Comparison of ENCODE assay signal across 10 cellular contexts in genomic region chr6:2760882-2761842, GRCh38. TPM values are rescaled to one million over a fixed set of nuclear protein-coding genes. Genes with fewer than 3 reads are reported as not detected.
DNase-seq lines count a peak whose midpoint lies in the region; ATAC-seq, FAIRE-seq and TF ChIP-seq lines count a peak whose summit lies in the region.
"Had no signal": no experiment of that assay in that cellular context is flagged by ENCODE, and none has a peak within 500 bp of the region (broad histone marks: within the 10 kb centered on the region; RNA-seq: fewer than 3 reads in every experiment).

No MANE protein-coding gene starts in this region.

- no peak overlapping the region for H4K91ac ChIP-seq in mesenchymal stem cell (ENCODE audit: low read length)

- H3K18ac ChIP-seq in mesenchymal stem cell (ENCODE audit: low read depth in 1 of 2, low read length in 2 of 2), result no peak overlapping the region

- peak; percentile 36 for FAIRE-seq in GM18507 (lab: Jason Lieb, UNC)
- FAIRE-seq: G401.6 had no signal

- no peaks in the 10 kb centered on the region for H3K9me3 ChIP-seq in A673 (ENCODE audit: low read depth, low read length, poor library complexity, severe bottlenecking)
- H3K9me3 ChIP-seq in mesenchymal stem cell (ENCODE audit: control insufficient read depth, low read length), result no peaks in the 10 kb centered on the region

- H3K79me1 ChIP-seq in mesenchymal stem cell (replicated peaks; ENCODE audit: low read length, poor library complexity, severe bottlenecking), result peaks cover 2% of the 10 kb centered on the region

- H3K36me3 ChIP-seq in A673 (ENCODE audit: insufficient read depth, low read length, poor library complexity, severe bottlenecking) (no peaks in the 10 kb centered on the region), mesenchymal stem cell (ENCODE audit: control insufficient read depth in 1 of 2, insufficient read depth in 2 of 2, low read depth in 1 of 2, low read length in 2 of 2) (peaks cover 0 to 6% of the 10 kb centered on the region in 2 experiments)

- intact Hi-C loops in A673 (cut with micrococcal nuclease; ENCODE audit: unreplicated experiment), result no loop called here

- H2BK5ac ChIP-seq in mesenchymal stem cell (ENCODE audit: low read depth, low read length, poor library complexity, severe bottlenecking), result no peak overlapping the region

- no peak overlapping the region for H2BK15ac ChIP-seq in mesenchymal stem cell (ENCODE audit: low read depth, poor library complexity, severe bottlenecking)

- no peak overlapping the region for H2BK12ac ChIP-seq in mesenchymal stem cell (ENCODE audit: low read length in 2 of 2)

- no peak overlapping the region for H4K8ac ChIP-seq in mesenchymal stem cell (ENCODE audit: low read length)

- WGBS in mesenchymal stem cell, result 94% methylated on average over 7 of the region's 8 CpGs

- no peak overlapping the region for H2AFZ ChIP-seq in mesenchymal stem cell (ENCODE audit: low read depth, low read length)

- POLR2A ChIA-PET in A673 (lab: Charles Lee; ENCODE audit: low non-redundant PET), result no interaction called here

- no peak overlapping the region for H3K4me2 ChIP-seq in mesenchymal stem cell (ENCODE audit: low read length, poor library complexity, severe bottlenecking)

- H3K4me1 ChIP-seq in A673 (ENCODE audit: insufficient read depth, low read length, poor library complexity, severe bottlenecking) (peaks cover 4% of the 10 kb centered on the region), foreskin keratinocyte (no peaks in the 10 kb centered on the region), mesenchymal stem cell (ENCODE audit: control insufficient read depth, insufficient read depth, low read depth, low read length) (peaks cover 3% of the 10 kb centered on the region)

- H3K27me3 ChIP-seq in A673 (replicated peaks; ENCODE audit: insufficient read depth, low read depth, low read length, poor library complexity), result no peaks in the 10 kb centered on the region
- no peaks in the 10 kb centered on the region for H3K27me3 ChIP-seq in foreskin keratinocyte
- no peaks in the 10 kb centered on the region for H3K27me3 ChIP-seq in mesenchymal stem cell (ENCODE audit: control insufficient read depth in 1 of 2, insufficient read depth in 1 of 2, low read length in 2 of 2)

- no peak for ATAC-seq in foreskin keratinocyte
- no peak for ATAC-seq in HG02571 (IDR thresholded peaks at IDR 0.05; ENCODE audit: unreplicated experiment)
- no peak for ATAC-seq in GM18867 (IDR thresholded peaks at IDR 0.05; ENCODE audit: unreplicated experiment)
- ATAC-seq in HG03439 (IDR thresholded peaks at IDR 0.05; ENCODE audit: unreplicated experiment), result no peak

- H3K27ac ChIP-seq in A673 (ENCODE audit: low read depth, low read length, poor library complexity, severe bottlenecking) (no peak overlapping the region), foreskin keratinocyte (no peak overlapping the region), mesenchymal stem cell (ENCODE audit: low read length, poor library complexity, severe bottlenecking) (no peak overlapping the region)

- no peak overlapping the region for H2AK5ac ChIP-seq in mesenchymal stem cell (ENCODE audit: low read length, severe bottlenecking)

- H3K4me3 ChIP-seq in A673 (ENCODE audit: low read depth, low read length, poor library complexity, severe bottlenecking) (no peak overlapping the region), WI38 (ENCODE audit: low read depth, low read length) (no peak overlapping the region), mesenchymal stem cell (ENCODE audit: insufficient read depth in 1 of 2, low read depth in 1 of 2, low read length in 2 of 2) (no peak overlapping the region)

- no TSS peak for BruUV-seq in A673 (replicated peaks; lab: Mats Ljungman, UMichigan)

- no peak overlapping the region for H3K4ac ChIP-seq in mesenchymal stem cell (ENCODE audit: low read depth in 1 of 2, low read length in 2 of 2)

- no peak overlapping the region for H3K9ac ChIP-seq in mesenchymal stem cell (ENCODE audit: low read length)

- TF ChIP-seq CTCF in A673 (conservative IDR thresholded peaks at IDR 0.05; ENCODE audit: low read depth, low read length) (peak; percentile 56), WI38 (IDR thresholded peaks at IDR 0.05; ENCODE audit: low read depth, low read length) (peak; percentile 25; the same call in 1 of the 2 replicates), foreskin keratinocyte (conservative IDR thresholded peaks at IDR 0.05) (peak; percentile 38)

- DNase-seq in A673 (ENCODE audit: low spot score) (peak; percentile 22), GM18507 (ENCODE audit: extremely low spot score, insufficient read length, low read depth) (no peak), foreskin keratinocyte (peak in 1 of 2 donors; percentile 69), mesenchymal stem cell (no peak)
- DNase-seq: stimulated activated CD4-positive, alpha-beta T cell treated with anti-CD3 and anti-CD28 coated beads, Interleukin-15, amount 100 ng/mL, for 24 hours had no signal

- no peak overlapping the region for H3K14ac ChIP-seq in mesenchymal stem cell (ENCODE audit: low read length in 2 of 2)

- H3K23ac ChIP-seq in mesenchymal stem cell (ENCODE audit: low read length in 2 of 2), result no peak overlapping the region

- H2BK120ac ChIP-seq in mesenchymal stem cell (ENCODE audit: low read depth, low read length), result no peak overlapping the region

- CTCF ChIA-PET in A673 (lab: Charles Lee), result interaction anchor here (1.1 kb wide), 1 partner anchor 23 kb away, joined by 3 read pairs; no protein-coding TSS in a partner anchor

RNA-seq across cellular contexts. Expression of gene WRNIP1, which starts 4.0 kb away (rescaled TPM):
- 48.9 and 49.3 TPM in 2 replicates for total RNA-seq in A673 (2021)
- total RNA-seq in foreskin keratinocyte, result 56.7 and 63.0 TPM in 2 replicates
- polyA plus RNA-seq in foreskin keratinocyte, result 48.0 and 54.4 TPM in 2 replicates
- polyA plus RNA-seq in mesenchymal stem cell (2013, experiment 1 of 2), result 19.5 TPM
- polyA plus RNA-seq in mesenchymal stem cell (2013, experiment 2 of 2), result 21.4 TPM

RNA-seq across cellular contexts. Expression of gene MYLK4, which starts 10.4 kb away (rescaled TPM):
- total RNA-seq in A673 (2021), result 0.13 and 0.39 TPM in 2 replicates
- 0.24 and 0.28 TPM in 2 replicates for total RNA-seq in foreskin keratinocyte
- 0.08 and 0.09 TPM in 2 replicates for polyA plus RNA-seq in foreskin keratinocyte
- 0.23 TPM for polyA plus RNA-seq in mesenchymal stem cell (2013, experiment 1 of 2)
- polyA plus RNA-seq in mesenchymal stem cell (2013, experiment 2 of 2), result 0.25 TPM
